In the genomic region with DNA sequence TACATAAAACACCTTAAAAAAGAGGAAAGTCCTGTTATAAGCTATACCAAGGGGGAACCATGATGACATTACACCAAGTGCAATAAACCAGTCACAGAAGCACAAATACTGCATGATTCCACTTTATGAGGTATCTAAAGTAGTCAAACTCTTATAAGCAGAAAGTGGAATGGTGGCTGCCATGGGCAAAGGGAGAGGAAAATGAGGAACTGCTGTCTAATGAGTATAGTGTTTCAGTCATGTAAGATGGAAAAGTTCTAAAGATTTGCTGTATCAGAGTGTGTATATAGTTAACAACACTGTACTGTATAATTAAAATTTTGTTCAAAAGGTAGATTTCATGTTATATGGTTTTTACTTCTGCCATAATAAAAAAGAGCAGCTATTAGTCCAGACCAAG, we compare ENCODE assay signal across 41 cellular contexts. TPM values are rescaled to one million over a fixed set of nuclear protein-coding genes. Genes with fewer than 3 reads are reported as not detected.
"Had no signal": no experiment of that assay in that cellular context is flagged by ENCODE, and none has a peak within 500 bp of the region (broad histone marks: within the 10 kb centered on the region; RNA-seq: fewer than 3 reads in every experiment).

No MANE protein-coding gene starts in this region.

- H3K4me1 ChIP-seq: adrenal gland, body of pancreas, breast epithelium, colonic mucosa had no signal

- H3K4me1 Mint-ChIP-seq: activated CD4-positive, alpha-beta memory T cell treated with anti-CD3 and anti-CD28 coated beads, Interleukin-2, amount 10 ng/mL, durations not matched to agents 7 days and 5 days; activated CD4-positive, alpha-beta T cell treated with anti-CD3 and anti-CD28 coated beads for 36 hours; activated CD4-positive, alpha-beta T cell treated with anti-CD3 and anti-CD28 coated beads, Interleukin-2, amount 10 ng/mL, durations not matched to agents 7 days and 5 days; activated T-helper 17 cell treated with anti-CD3 and anti-CD28 coated beads, Interleukin-2, amount 50 U/mL, for 72 hours; T-helper 17 cell had no signal

- ATAC-seq: activated CD4-positive, alpha-beta T cell treated with anti-CD3 and anti-CD28 coated beads for 36 hours; activated CD4-positive, CD25-positive, alpha-beta regulatory T cell treated with anti-CD3 and anti-CD28 coated beads, Interleukin-2, amount 50 U/mL, for 24 hours; activated CD8-positive, alpha-beta T cell treated with anti-CD3 and anti-CD28 coated beads, Interleukin-2, amount 10 ng/mL, durations not matched to agents 7 days and 5 days; activated naive CD4-positive, alpha-beta T cell treated with anti-CD3 and anti-CD28 coated beads, Interleukin-2, amount 50 U/mL, for 72 hours; activated T-cell treated with anti-CD3 and anti-CD28 coated beads, Interleukin-2, amount 50 U/mL, for 4 hours; activated T-cell treated with anti-CD3 and anti-CD28 coated beads, Interleukin-2, amount 50 U/mL, for 72 hours; activated T-helper 17 cell treated with anti-CD3 and anti-CD28 coated beads, Interleukin-2, amount 50 U/mL, for 72 hours; body of pancreas; T-helper 17 cell; WTC11 had no signal

- H3K27me3 ChIP-seq: adrenal gland, body of pancreas, brain microvascular endothelial cell, breast epithelium, colonic mucosa had no signal

- H3K27ac Mint-ChIP-seq: activated CD4-positive, alpha-beta memory T cell treated with anti-CD3 and anti-CD28 coated beads, Interleukin-2, amount 10 ng/mL, durations not matched to agents 7 days and 5 days; activated CD4-positive, alpha-beta T cell treated with anti-CD3 and anti-CD28 coated beads for 36 hours; activated CD4-positive, alpha-beta T cell treated with anti-CD3 and anti-CD28 coated beads, Interleukin-2, amount 10 ng/mL, durations not matched to agents 7 days and 5 days; activated CD8-positive, alpha-beta T cell treated with anti-CD3 and anti-CD28 coated beads, Interleukin-2, amount 10 ng/mL, durations not matched to agents 7 days and 5 days; activated naive CD4-positive, alpha-beta T cell treated with anti-CD3 and anti-CD28 coated beads for 36 hours; activated naive CD4-positive, alpha-beta T cell treated with anti-CD3 and anti-CD28 coated beads, Interleukin-2, amount 50 U/mL, for 72 hours; activated naive CD8-positive, alpha-beta T cell treated with anti-CD3 and anti-CD28 coated beads for 36 hours; activated T-cell treated with anti-CD3 and anti-CD28 coated beads, Interleukin-2, amount 50 U/mL, for 72 hours; activated T-helper 1 cell treated with anti-CD3 and anti-CD28 coated beads, Interleukin-12 subunit alpha, Interleukin-12 subunit beta, Interleukin-2, Interleukin-4 antibody, amounts not matched to agents 30 ng/mL and 10 ng/mL and 1 ng/mL, durations not matched to agents 14 hours and 24 hours and 36 hours; activated T-helper 17 cell treated with anti-CD3 and anti-CD28 coated beads, Interleukin-2, amount 50 U/mL, for 72 hours; T-helper 17 cell; T-helper 2 cell treated with Interferon-gamma antibody and Interleukin-4, amounts not matched to agents 5 μg/mL and 100 μg/mL, for 36 hours; WTC11 had no signal

- H3K9me3 ChIP-seq: adrenal gland, body of pancreas, breast epithelium, colonic mucosa had no signal

- DNase-seq: activated CD4-positive, alpha-beta memory T cell treated with anti-CD3 and anti-CD28 coated beads, Interleukin-2, amount 10 ng/mL, durations not matched to agents 7 days and 5 days; activated CD4-positive, alpha-beta T cell treated with anti-CD3 and anti-CD28 coated beads for 1 hour; activated CD4-positive, alpha-beta T cell treated with anti-CD3 and anti-CD28 coated beads for 36 hours; activated CD4-positive, alpha-beta T cell treated with anti-CD3 and anti-CD28 coated beads for 48 hours; activated CD4-positive, alpha-beta T cell treated with anti-CD3 and anti-CD28 coated beads, Interleukin-2, amount 10 ng/mL, durations not matched to agents 7 days and 5 days; activated CD4-positive, alpha-beta T cell treated with anti-CD3 and anti-CD28 coated beads, Interleukin-2, amount 50 U/mL, for 48 hours; activated CD4-positive, CD25-positive, alpha-beta regulatory T cell; activated CD8-positive, alpha-beta memory T cell treated with anti-CD3 and anti-CD28 coated beads for 24 hours; activated CD8-positive, alpha-beta memory T cell treated with anti-CD3 and anti-CD28 coated beads, Interleukin-2, amount 50 U/mL, for 4 hours; activated CD8-positive, alpha-beta T cell treated with anti-CD3 and anti-CD28 coated beads, Interleukin-2, amount 10 ng/mL, durations not matched to agents 7 days and 5 days; activated effector memory CD4-positive, alpha-beta T cell treated with anti-CD3 and anti-CD28 coated beads, Interleukin-2, amount 50 U/mL, for 16 hours; activated gamma-delta T cell treated with Interleukin-2 at 50 U/mL for 16 hours; activated naive CD4-positive, alpha-beta T cell; activated naive CD4-positive, alpha-beta T cell treated with anti-CD3 and anti-CD28 coated beads for 36 hours; activated naive CD4-positive, alpha-beta T cell treated with anti-CD3 and anti-CD28 coated beads, Interleukin-2, amount 50 U/mL, for 16 hours; activated naive CD8-positive, alpha-beta T cell treated with anti-CD3 and anti-CD28 coated beads for 36 hours; activated T-cell treated with anti-CD3 and anti-CD28 coated beads for 4 hours; activated T-cell treated with anti-CD3 and anti-CD28 coated beads, Interleukin-2, amount 50 U/mL, for 1 hour; activated T-cell treated with anti-CD3 and anti-CD28 coated beads, Interleukin-2, amount 50 U/mL, for 4 hours; activated T-cell treated with anti-CD3 and anti-CD28 coated beads, Interleukin-2, amount 50 U/mL, for 72 hours; adrenal gland; amniotic stem cell; aorta; body of pancreas; brain microvascular endothelial cell; central memory CD4-positive, alpha-beta T cell; colonic mucosa; T-helper 17 cell; T-helper 9 cell; WERI-Rb-1 had no signal

- H3K4me3 ChIP-seq: adrenal gland, body of pancreas, breast epithelium, colonic mucosa had no signal

- H3K4me3 Mint-ChIP-seq: activated CD4-positive, alpha-beta memory T cell treated with anti-CD3 and anti-CD28 coated beads, Interleukin-2, amount 10 ng/mL, durations not matched to agents 7 days and 5 days; activated CD4-positive, alpha-beta T cell treated with anti-CD3 and anti-CD28 coated beads for 36 hours; activated CD4-positive, alpha-beta T cell treated with anti-CD3 and anti-CD28 coated beads, Interleukin-2, amount 10 ng/mL, durations not matched to agents 7 days and 5 days; activated CD8-positive, alpha-beta T cell treated with anti-CD3 and anti-CD28 coated beads, Interleukin-2, amount 10 ng/mL, durations not matched to agents 7 days and 5 days; activated naive CD4-positive, alpha-beta T cell treated with anti-CD3 and anti-CD28 coated beads for 36 hours; activated naive CD8-positive, alpha-beta T cell treated with anti-CD3 and anti-CD28 coated beads for 36 hours; activated T-cell treated with anti-CD3 and anti-CD28 coated beads, Interleukin-2, amount 50 U/mL, for 4 hours; activated T-cell treated with anti-CD3 and anti-CD28 coated beads, Interleukin-2, amount 50 U/mL, for 72 hours; activated T-helper 1 cell treated with anti-CD3 and anti-CD28 coated beads, Interleukin-12 subunit alpha, Interleukin-12 subunit beta, Interleukin-2, Interleukin-4 antibody, amounts not matched to agents 30 ng/mL and 10 ng/mL and 1 ng/mL, durations not matched to agents 14 hours and 24 hours and 36 hours; activated T-helper 17 cell treated with anti-CD3 and anti-CD28 coated beads, Interleukin-2, amount 50 U/mL, for 72 hours; T-helper 17 cell; T-helper 2 cell treated with Interferon-gamma antibody and Interleukin-4, amounts not matched to agents 5 μg/mL and 100 μg/mL, for 36 hours; WTC11 had no signal

- H3K36me3 ChIP-seq: adrenal gland, brain microvascular endothelial cell, breast epithelium, colonic mucosa had no signal

- FAIRE-seq: astrocyte had no signal

- H3K9me3 Mint-ChIP-seq: activated CD4-positive, alpha-beta memory T cell treated with anti-CD3 and anti-CD28 coated beads, Interleukin-2, amount 10 ng/mL, durations not matched to agents 7 days and 5 days; activated CD4-positive, alpha-beta T cell treated with anti-CD3 and anti-CD28 coated beads, Interleukin-2, amount 10 ng/mL, durations not matched to agents 7 days and 5 days; activated naive CD4-positive, alpha-beta T cell treated with anti-CD3 and anti-CD28 coated beads for 36 hours; activated naive CD4-positive, alpha-beta T cell treated with anti-CD3 and anti-CD28 coated beads, Interleukin-2, amount 50 U/mL, for 72 hours; activated naive CD8-positive, alpha-beta T cell treated with anti-CD3 and anti-CD28 coated beads for 36 hours; activated T-cell treated with anti-CD3 and anti-CD28 coated beads, Interleukin-2, amount 50 U/mL, for 4 hours; activated T-cell treated with anti-CD3 and anti-CD28 coated beads, Interleukin-2, amount 50 U/mL, for 72 hours; activated T-helper 1 cell treated with anti-CD3 and anti-CD28 coated beads, Interleukin-12 subunit alpha, Interleukin-12 subunit beta, Interleukin-2, Interleukin-4 antibody, amounts not matched to agents 30 ng/mL and 10 ng/mL and 1 ng/mL, durations not matched to agents 14 hours and 24 hours and 36 hours; activated T-helper 17 cell treated with anti-CD3 and anti-CD28 coated beads, Interleukin-2, amount 50 U/mL, for 72 hours; T-helper 2 cell treated with Interferon-gamma antibody and Interleukin-4, amounts not matched to agents 5 μg/mL and 100 μg/mL, for 36 hours; WTC11 had no signal

- H3K36me3 Mint-ChIP-seq: activated naive CD4-positive, alpha-beta T cell treated with anti-CD3 and anti-CD28 coated beads, Interleukin-2, amount 50 U/mL, for 72 hours; activated naive CD8-positive, alpha-beta T cell treated with anti-CD3 and anti-CD28 coated beads for 36 hours had no signal

- H3K27ac ChIP-seq: adrenal gland, body of pancreas, brain microvascular endothelial cell, breast epithelium, colonic mucosa, WERI-Rb-1 had no signal

RNA-seq across cellular contexts. Expression of gene NR5A1, which starts 34.6 kb away (rescaled TPM):
- total RNA-seq: activated CD4-positive, alpha-beta memory T cell treated with anti-CD3 and anti-CD28 coated beads, Interleukin-2, amount 10 ng/mL, durations not matched to agents 7 days and 5 days; activated CD4-positive, alpha-beta T cell treated with anti-CD3 and anti-CD28 coated beads for 36 hours; activated CD4-positive, alpha-beta T cell treated with anti-CD3 and anti-CD28 coated beads, Interleukin-2, amount 10 ng/mL, durations not matched to agents 7 days and 5 days; activated CD8-positive, alpha-beta T cell treated with anti-CD3 and anti-CD28 coated beads, Interleukin-2, amount 10 ng/mL, durations not matched to agents 7 days and 5 days; activated naive CD4-positive, alpha-beta T cell treated with anti-CD3 and anti-CD28 coated beads for 36 hours; activated naive CD4-positive, alpha-beta T cell treated with anti-CD3 and anti-CD28 coated beads, Interleukin-2, amount 50 U/mL, for 72 hours; activated naive CD8-positive, alpha-beta T cell treated with anti-CD3 and anti-CD28 coated beads for 36 hours; activated T-helper 1 cell treated with anti-CD3 and anti-CD28 coated beads, Interleukin-12 subunit alpha, Interleukin-12 subunit beta, Interleukin-2, Interleukin-4 antibody, amounts not matched to agents 30 ng/mL and 10 ng/mL and 1 ng/mL, durations not matched to agents 14 hours and 24 hours and 36 hours; activated T-helper 17 cell treated with anti-CD3 and anti-CD28 coated beads, Interleukin-2, amount 50 U/mL, for 72 hours; aorta; astrocyte; body of pancreas; breast epithelium; cardiac septum; chondrocyte; T-helper 1 cell treated with Interleukin-12 subunit alpha and Interleukin-12 subunit beta and Interleukin-4 antibody, amounts not matched to agents 30 ng/mL and 1 ng/mL, for 36 hours; T-helper 17 cell had no signal
- polyA plus RNA-seq: aorta had no signal
